In genomic region chr9:20384642-20385041, GRCh38 we compare ENCODE assay signal across 22 cellular contexts.
"Had no signal": no experiment of that assay in that cellular context is flagged by ENCODE, and none has a peak within 500 bp of the region (broad histone marks: within the 10 kb centered on the region; RNA-seq: fewer than 3 reads in every experiment).

No MANE protein-coding gene starts in this region.

- H3K27ac ChIP-seq: adrenal gland, ascending aorta, coronary artery, esophagus squamous epithelium, left ventricle myocardium inferior, testis, uterus had no signal

- H3K27ac Mint-ChIP-seq: activated CD4-positive, alpha-beta memory T cell treated with anti-CD3 and anti-CD28 coated beads, Interleukin-2, amount 10 ng/mL, durations not matched to agents 7 days and 5 days; activated CD4-positive, alpha-beta T cell treated with anti-CD3 and anti-CD28 coated beads, Interleukin-2, amount 10 ng/mL, durations not matched to agents 24 days and 14 days; endodermal cell had no signal

- H3K36me3 ChIP-seq: adrenal gland, ascending aorta, esophagus squamous epithelium, left ventricle myocardium inferior, uterus had no signal

- ATAC-seq: activated CD4-positive, CD25-positive, alpha-beta regulatory T cell treated with anti-CD3 and anti-CD28 coated beads, Interleukin-2, amount 50 U/mL, for 24 hours; activated T-cell treated with anti-CD3 and anti-CD28 coated beads, Interleukin-2, amount 50 U/mL, for 72 hours; naive thymus-derived CD8-positive, alpha-beta T cell; sciatic nerve had no signal

- H3K9me3 ChIP-seq: ascending aorta, esophagus squamous epithelium, testis, uterus had no signal

- DNase-seq: activated CD4-positive, alpha-beta memory T cell treated with anti-CD3 and anti-CD28 coated beads, Interleukin-2, amount 10 ng/mL, durations not matched to agents 7 days and 5 days; activated CD4-positive, alpha-beta T cell treated with anti-CD3 and anti-CD28 coated beads, Interleukin-2, amount 10 ng/mL, durations not matched to agents 24 days and 14 days; activated effector memory CD4-positive, alpha-beta T cell treated with Interleukin-2 at 50 U/mL for 16 hours; activated naive CD4-positive, alpha-beta T cell treated with anti-CD3 and anti-CD28 coated beads, Interleukin-2, amount 50 U/mL, for 16 hours; activated T-cell treated with anti-CD3 and anti-CD28 coated beads, Interleukin-2, amount 50 U/mL, for 72 hours; adrenal gland; cerebellar nuclear complex; endodermal cell; esophagus squamous epithelium; hippocampal formation; left ventricle myocardium inferior; naive thymus-derived CD8-positive, alpha-beta T cell; small intestine; stimulated activated CD4-positive, alpha-beta T cell treated with anti-CD3 and anti-CD28 coated beads, Interleukin-4, amount 100 ng/mL, for 1 hour; stimulated activated naive CD4-positive, alpha-beta T cell; testis; trophoblast cell; uterus had no signal

- H3K4me1 ChIP-seq: adrenal gland, ascending aorta, esophagus squamous epithelium, testis, uterus had no signal

- H3K27me3 Mint-ChIP-seq: activated CD4-positive, alpha-beta memory T cell treated with anti-CD3 and anti-CD28 coated beads, Interleukin-2, amount 10 ng/mL, durations not matched to agents 7 days and 5 days; activated CD4-positive, alpha-beta T cell treated with anti-CD3 and anti-CD28 coated beads, Interleukin-2, amount 10 ng/mL, durations not matched to agents 24 days and 14 days; naive thymus-derived CD8-positive, alpha-beta T cell had no signal

- H3K9me3 Mint-ChIP-seq: activated CD4-positive, alpha-beta memory T cell treated with anti-CD3 and anti-CD28 coated beads, Interleukin-2, amount 10 ng/mL, durations not matched to agents 7 days and 5 days; activated T-cell treated with anti-CD3 and anti-CD28 coated beads, Interleukin-2, amount 50 U/mL, for 72 hours had no signal

- H3K4me3 Mint-ChIP-seq: activated CD4-positive, alpha-beta memory T cell treated with anti-CD3 and anti-CD28 coated beads, Interleukin-2, amount 10 ng/mL, durations not matched to agents 7 days and 5 days; activated CD4-positive, alpha-beta T cell treated with anti-CD3 and anti-CD28 coated beads, Interleukin-2, amount 10 ng/mL, durations not matched to agents 24 days and 14 days; activated T-cell treated with anti-CD3 and anti-CD28 coated beads, Interleukin-2, amount 50 U/mL, for 72 hours; endodermal cell had no signal

- H3K4me3 ChIP-seq: adrenal gland, ascending aorta, coronary artery, esophagus squamous epithelium, left ventricle myocardium inferior, testis, uterus had no signal

- H3K27me3 ChIP-seq: adrenal gland, ascending aorta, esophagus squamous epithelium, testis, uterus had no signal
